ENCODE assay signal across 12 cellular contexts in genomic region chr10:60594476-60595051, GRCh38.
DNase-seq lines count a peak whose midpoint lies in the region; ATAC-seq, FAIRE-seq and TF ChIP-seq lines count a peak whose summit lies in the region.
"Had no signal": no experiment of that assay in that cellular context is flagged by ENCODE, and none has a peak within 500 bp of the region (broad histone marks: within the 10 kb centered on the region; RNA-seq: fewer than 3 reads in every experiment).

No MANE protein-coding gene starts in this region.

- H3K27me3 Mint-ChIP-seq in Caco-2 (ENCODE audit: insufficient read depth, unreplicated experiment): no peaks in the 10 kb centered on the region

- DNase-seq in Caco-2 (no peak), H54 (ENCODE audit: insufficient read length, low spot score) (no peak), iPS DF 6.9 (ENCODE audit: low read depth, low spot score) (peak; percentile 18), NCI-H187 treated with DMSO at 0.1 percent for 48 hours (lab: John Stamatoyannopoulos, UW) (no peak), right atrium auricular region (ENCODE audit: low spot score) (no peak)
- DNase-seq in stimulated activated CD8-positive, alpha-beta memory T cell treated with anti-CD3 and anti-CD28 coated beads, Interleukin-4, amount 100 ng/mL, for 48 hours: no peak
- DNase-seq: activated naive CD4-positive, alpha-beta T cell treated with Interleukin-2 at 50 U/mL for 16 hours; NCI-H1048; small intestine had no signal

- peak; percentile 74 for ATAC-seq in SK-N-SH treated with all-trans-retinoic acid at 6 μM for 48 hours
- no peak for ATAC-seq in HG03159 (IDR thresholded peaks at IDR 0.05; ENCODE audit: unreplicated experiment)

- H3K9me3 ChIP-seq in Caco-2 (no peaks in the 10 kb centered on the region), iPS DF 6.9 (ENCODE audit: control insufficient read depth, insufficient read depth, low read length) (no peaks in the 10 kb centered on the region), right atrium auricular region (no peaks in the 10 kb centered on the region)
- H3K9me3 ChIP-seq: vagina had no signal

- BruUV-seq in Caco-2 (replicated peaks; lab: Mats Ljungman, UMichigan): no TSS peak

- no peak overlapping the region for H3K4me3 ChIP-seq in Caco-2 (ENCODE audit: low read depth, low read length)
- H3K4me3 ChIP-seq in iPS DF 6.9 (ENCODE audit: low read length): no peak overlapping the region
- no peak overlapping the region for H3K4me3 ChIP-seq in right atrium auricular region
- H3K4me3 ChIP-seq: vagina had no signal

- intact Hi-C loops in Caco-2 (cut with micrococcal nuclease; ENCODE audit: unreplicated experiment): no loop called here

- FAIRE-seq in H54 (lab: Jason Lieb, UNC): peak; percentile 96
- FAIRE-seq: small intestine had no signal

- TF ChIP-seq CTCF in Caco-2 (IDR thresholded peaks at IDR 0.05; ENCODE audit: insufficient read depth in 1 of 2, low read depth in 1 of 2, low read length in 1 of 2, severe bottlenecking in 1 of 2, unreplicated experiment in 1 of 2): peak; percentile 33 to 39
- no peak for TF ChIP-seq CTCF in right atrium auricular region (IDR thresholded peaks at IDR 0.05)

- no peaks in the 10 kb centered on the region for H3K9me3 Mint-ChIP-seq in Caco-2 (ENCODE audit: unreplicated experiment)

- CTCF ChIA-PET in Caco-2 (lab: Charles Lee): no interaction called here

- H3K4me3 Mint-ChIP-seq in Caco-2 (ENCODE audit: unreplicated experiment): no peak overlapping the region

- no CpG with 5 or more reads among the region's 1 CpG for WGBS in iPS DF 6.9 (ENCODE audit: insufficient coverage, insufficient read length)

- H3K4me1 Mint-ChIP-seq in Caco-2 (ENCODE audit: low read depth, unreplicated experiment): peaks cover 6% of the 10 kb centered on the region

- no peak overlapping the region for H3K27ac ChIP-seq in iPS DF 6.9 (ENCODE audit: low read length)
- H3K27ac ChIP-seq in right atrium auricular region: no peak overlapping the region
- H3K27ac ChIP-seq: vagina had no signal

- POLR2A ChIA-PET in Caco-2 (lab: Charles Lee): no interaction called here

- no peaks in the 10 kb centered on the region for H3K36me3 Mint-ChIP-seq in Caco-2 (ENCODE audit: insufficient read depth, unreplicated experiment)

- no peaks in the 10 kb centered on the region for H3K36me3 ChIP-seq in Caco-2 (ENCODE audit: control insufficient read depth, insufficient read depth, low read length)
- H3K36me3 ChIP-seq in iPS DF 6.9 (ENCODE audit: control insufficient read depth, insufficient read depth, low read length): no peaks in the 10 kb centered on the region
- no peaks in the 10 kb centered on the region for H3K36me3 ChIP-seq in right atrium auricular region
- H3K36me3 ChIP-seq: vagina had no signal

- no peaks in the 10 kb centered on the region for H3K27me3 ChIP-seq in Caco-2 (replicated peaks; ENCODE audit: control insufficient read depth, insufficient read depth, low read length)
- H3K27me3 ChIP-seq in iPS DF 6.9 (ENCODE audit: control insufficient read depth, insufficient read depth, low read length): no peaks in the 10 kb centered on the region
- H3K27me3 ChIP-seq in right atrium auricular region: no peaks in the 10 kb centered on the region
- H3K27me3 ChIP-seq: vagina had no signal

- H3K27ac Mint-ChIP-seq in Caco-2 (ENCODE audit: unreplicated experiment): no peak overlapping the region

- no peak for TF ChIP-seq POLR2A in H54 (IDR thresholded peaks at IDR 0.05; ENCODE audit: low read depth, low read length)

- no peaks in the 10 kb centered on the region for H3K4me1 ChIP-seq in Caco-2
- H3K4me1 ChIP-seq in iPS DF 6.9 (ENCODE audit: control insufficient read depth, insufficient read depth, low read length): no peaks in the 10 kb centered on the region
- H3K4me1 ChIP-seq in right atrium auricular region: no peaks in the 10 kb centered on the region
- H3K4me1 ChIP-seq: vagina had no signal

TF ChIP-seq in SK-N-SH treated with all-trans-retinoic acid at 6 μM for 48 hours, 23 proteins besides CTCF, POLR2A, EP300 and RAD21:
- no peak for TF ChIP-seq ZC3H10 (CRISPR knock-in tag; IDR thresholded peaks at IDR 0.05)
- TF ChIP-seq TOX (CRISPR knock-in tag; IDR thresholded peaks at IDR 0.05; ENCODE audit: borderline replicate concordance): no peak
- no peak for TF ChIP-seq ARNTL (CRISPR knock-in tag; IDR thresholded peaks at IDR 0.05; ENCODE audit: borderline replicate concordance, low read depth)
- no peak for TF ChIP-seq ZNF565 (CRISPR knock-in tag; conservative IDR thresholded peaks at IDR 0.05; ENCODE audit: low read depth)
- no peak for TF ChIP-seq CSRNP3 (CRISPR knock-in tag; IDR thresholded peaks at IDR 0.05)
TF ChIP-seq in SK-N-SH treated with all-trans-retinoic acid at 6 μM for 48 hours: peak in this region for 0.

Comparison
In these comparisons a context has a peak if more than half of its experiments do, and no peak if none do; other contexts are left out.
1. CTCF ChIP-seq: peak in Caco-2 (2 of 2); none in right atrium auricular region (0 of 2).